In genomic region chr4:122851568-122851967, GRCh38 we compare ENCODE assay signal across 1 cellular context.
TF ChIP-seq lines count a peak whose summit lies in the region.

No MANE protein-coding gene starts in this region.

TF ChIP-seq in A549, 52 proteins besides CTCF, POLR2A, EP300 and RAD21 (continued from another document):
- no peak for TF ChIP-seq REST (IDR thresholded peaks at IDR 0.05)
- no peak for TF ChIP-seq NPAS2 (CRISPR knock-in tag; IDR thresholded peaks at IDR 0.05; ENCODE audit: borderline replicate concordance)
- no peak for TF ChIP-seq ESRRA (IDR thresholded peaks at IDR 0.05; ENCODE audit: borderline replicate concordance, low read length)
- TF ChIP-seq FOXS1 (CRISPR knock-in tag; IDR thresholded peaks at IDR 0.05): no peak
